In genomic region chr9:477146-477545, GRCh38 we compare ENCODE assay signal across 37 cellular contexts.
"Had no signal": no experiment of that assay in that cellular context is flagged by ENCODE, and none has a peak within 500 bp of the region (broad histone marks: within the 10 kb centered on the region; RNA-seq: fewer than 3 reads in every experiment).

No MANE protein-coding gene starts in this region.

- H3K27ac ChIP-seq: adrenal gland, brain microvascular endothelial cell, cardiac muscle cell, Peyer's patch, SJSA1 had no signal

- H3K27me3 ChIP-seq: adrenal gland, brain microvascular endothelial cell, cardiac muscle cell, MG63, Peyer's patch, SJSA1 had no signal

- H3K36me3 ChIP-seq: adrenal gland, brain microvascular endothelial cell, cardiac muscle cell, MG63, Peyer's patch, SJSA1 had no signal

- H3K4me1 ChIP-seq: adrenal gland, Peyer's patch, SJSA1 had no signal

- DNase-seq: activated B cell treated with CpG ODN at 0.5 μM for 24 hours; activated CD4-positive, alpha-beta memory T cell treated with anti-CD3 and anti-CD28 coated beads, Interleukin-2, amount 10 ng/mL, durations not matched to agents 7 days and 5 days; activated CD4-positive, alpha-beta T cell treated with anti-CD3 and anti-CD28 coated beads for 4 hours; activated CD4-positive, alpha-beta T cell treated with anti-CD3 and anti-CD28 coated beads, Interleukin-2, amount 50 U/mL, for 1 hour; activated CD4-positive, CD25-positive, alpha-beta regulatory T cell treated with anti-CD3 and anti-CD28 coated beads, Interleukin-2, amount 50 U/mL, for 72 hours; activated CD8-positive, alpha-beta memory T cell treated with anti-CD3 and anti-CD28 coated beads for 24 hours; activated CD8-positive, alpha-beta memory T cell treated with anti-CD3 and anti-CD28 coated beads, Interleukin-2, amount 10 ng/mL, durations not matched to agents 7 days and 5 days; activated CD8-positive, alpha-beta memory T cell treated with anti-CD3 and anti-CD28 coated beads, Interleukin-2, amount 50 U/mL, for 48 hours; activated effector memory CD4-positive, alpha-beta T cell treated with anti-CD3 and anti-CD28 coated beads, Interleukin-2, amount 50 U/mL, for 16 hours; activated naive CD4-positive, alpha-beta T cell; activated naive CD4-positive, alpha-beta T cell treated with anti-CD3 and anti-CD28 coated beads, Interleukin-2, amount 50 U/mL, for 16 hours; activated naive CD8-positive, alpha-beta T cell treated with anti-CD3 and anti-CD28 coated beads, Interleukin-2, amount 10 ng/mL, durations not matched to agents 7 days and 5 days; activated T-cell treated with anti-CD3 and anti-CD28 coated beads, Interleukin-2, amount 50 U/mL, for 48 hours; adrenal gland; brain microvascular endothelial cell; Karpas-422; KBM-7; MG63; NCI-H1048; NCI-H1105 treated with DMSO at 0.1 percent for 48 hours; NCI-H1436; NCI-H1694; NCI-H1930; NCI-H345; NCI-H524 treated with DMSO at 0.1 percent for 48 hours; Peyer's patch; RPMI8226; SHP77 treated with DMSO at 0.1 percent for 48 hours; SK-N-SH had no signal

- H3K9me3 Mint-ChIP-seq: activated B cell treated with CpG ODN at 0.5 μM for 24 hours; activated CD4-positive, alpha-beta memory T cell treated with anti-CD3 and anti-CD28 coated beads, Interleukin-2, amount 10 ng/mL, durations not matched to agents 7 days and 5 days; activated naive CD8-positive, alpha-beta T cell treated with anti-CD3 and anti-CD28 coated beads, Interleukin-2, amount 10 ng/mL, durations not matched to agents 7 days and 5 days; activated T-helper 17 cell treated with anti-CD3 and anti-CD28 coated beads, Interleukin-2, amount 50 U/mL, for 72 hours; central memory CD8-positive, alpha-beta T cell; IgD-negative memory B cell; T-helper 1 cell treated with Interleukin-12 subunit alpha and Interleukin-12 subunit beta and Interleukin-4 antibody, amounts not matched to agents 30 μg/mL and 1 μg/mL, for 36 hours; T-helper 2 cell treated with Interferon-gamma antibody and Interleukin-4, amounts not matched to agents 5 μg/mL and 100 μg/mL, for 36 hours had no signal

- H3K27me3 Mint-ChIP-seq: activated B cell treated with CpG ODN at 0.5 μM for 24 hours; activated CD4-positive, alpha-beta memory T cell treated with anti-CD3 and anti-CD28 coated beads, Interleukin-2, amount 10 ng/mL, durations not matched to agents 7 days and 5 days; activated CD8-positive, alpha-beta memory T cell treated with anti-CD3 and anti-CD28 coated beads, Interleukin-2, amount 10 ng/mL, durations not matched to agents 7 days and 5 days; activated T-helper 17 cell treated with anti-CD3 and anti-CD28 coated beads, Interleukin-2, amount 50 U/mL, for 72 hours; central memory CD8-positive, alpha-beta T cell; IgD-negative memory B cell had no signal

- H3K4me3 ChIP-seq: adrenal gland, cardiac muscle cell, MG63, Peyer's patch, SJSA1 had no signal

- H3K9ac ChIP-seq: SK-N-SH had no signal

- H3K4me3 Mint-ChIP-seq: activated B cell treated with CpG ODN at 0.5 μM for 24 hours; activated CD4-positive, alpha-beta memory T cell treated with anti-CD3 and anti-CD28 coated beads, Interleukin-2, amount 10 ng/mL, durations not matched to agents 7 days and 5 days; activated CD8-positive, alpha-beta memory T cell treated with anti-CD3 and anti-CD28 coated beads, Interleukin-2, amount 10 ng/mL, durations not matched to agents 7 days and 5 days; activated naive CD8-positive, alpha-beta T cell treated with anti-CD3 and anti-CD28 coated beads, Interleukin-2, amount 10 ng/mL, durations not matched to agents 7 days and 5 days; activated T-helper 17 cell treated with anti-CD3 and anti-CD28 coated beads, Interleukin-2, amount 50 U/mL, for 72 hours; central memory CD8-positive, alpha-beta T cell; IgD-negative memory B cell; T-helper 1 cell treated with Interleukin-12 subunit alpha and Interleukin-12 subunit beta and Interleukin-4 antibody, amounts not matched to agents 30 μg/mL and 1 μg/mL, for 36 hours; T-helper 2 cell treated with Interferon-gamma antibody and Interleukin-4, amounts not matched to agents 5 μg/mL and 100 μg/mL, for 36 hours had no signal

- H3K4me2 ChIP-seq: SK-N-SH had no signal

- H3K27ac Mint-ChIP-seq: activated B cell treated with CpG ODN at 0.5 μM for 24 hours; activated CD4-positive, alpha-beta memory T cell treated with anti-CD3 and anti-CD28 coated beads, Interleukin-2, amount 10 ng/mL, durations not matched to agents 7 days and 5 days; activated CD8-positive, alpha-beta memory T cell treated with anti-CD3 and anti-CD28 coated beads, Interleukin-2, amount 10 ng/mL, durations not matched to agents 7 days and 5 days; activated naive CD8-positive, alpha-beta T cell treated with anti-CD3 and anti-CD28 coated beads, Interleukin-2, amount 10 ng/mL, durations not matched to agents 7 days and 5 days; activated T-helper 17 cell treated with anti-CD3 and anti-CD28 coated beads, Interleukin-2, amount 50 U/mL, for 72 hours; IgD-negative memory B cell; T-helper 1 cell treated with Interleukin-12 subunit alpha and Interleukin-12 subunit beta and Interleukin-4 antibody, amounts not matched to agents 30 μg/mL and 1 μg/mL, for 36 hours; T-helper 2 cell treated with Interferon-gamma antibody and Interleukin-4, amounts not matched to agents 5 μg/mL and 100 μg/mL, for 36 hours had no signal

- H3K9me3 ChIP-seq: adrenal gland, MG63, Peyer's patch, SJSA1, SK-N-SH had no signal

- FAIRE-seq: TTC549 had no signal

- H3K4me1 Mint-ChIP-seq: activated B cell treated with CpG ODN at 0.5 μM for 24 hours; activated CD4-positive, alpha-beta memory T cell treated with anti-CD3 and anti-CD28 coated beads, Interleukin-2, amount 10 ng/mL, durations not matched to agents 7 days and 5 days; activated CD8-positive, alpha-beta memory T cell treated with anti-CD3 and anti-CD28 coated beads, Interleukin-2, amount 10 ng/mL, durations not matched to agents 7 days and 5 days; activated naive CD8-positive, alpha-beta T cell treated with anti-CD3 and anti-CD28 coated beads, Interleukin-2, amount 10 ng/mL, durations not matched to agents 7 days and 5 days; activated T-helper 17 cell treated with anti-CD3 and anti-CD28 coated beads, Interleukin-2, amount 50 U/mL, for 72 hours; central memory CD8-positive, alpha-beta T cell; IgD-negative memory B cell had no signal
